Comparison of ENCODE assay signal across 12 cellular contexts in the genomic region with DNA sequence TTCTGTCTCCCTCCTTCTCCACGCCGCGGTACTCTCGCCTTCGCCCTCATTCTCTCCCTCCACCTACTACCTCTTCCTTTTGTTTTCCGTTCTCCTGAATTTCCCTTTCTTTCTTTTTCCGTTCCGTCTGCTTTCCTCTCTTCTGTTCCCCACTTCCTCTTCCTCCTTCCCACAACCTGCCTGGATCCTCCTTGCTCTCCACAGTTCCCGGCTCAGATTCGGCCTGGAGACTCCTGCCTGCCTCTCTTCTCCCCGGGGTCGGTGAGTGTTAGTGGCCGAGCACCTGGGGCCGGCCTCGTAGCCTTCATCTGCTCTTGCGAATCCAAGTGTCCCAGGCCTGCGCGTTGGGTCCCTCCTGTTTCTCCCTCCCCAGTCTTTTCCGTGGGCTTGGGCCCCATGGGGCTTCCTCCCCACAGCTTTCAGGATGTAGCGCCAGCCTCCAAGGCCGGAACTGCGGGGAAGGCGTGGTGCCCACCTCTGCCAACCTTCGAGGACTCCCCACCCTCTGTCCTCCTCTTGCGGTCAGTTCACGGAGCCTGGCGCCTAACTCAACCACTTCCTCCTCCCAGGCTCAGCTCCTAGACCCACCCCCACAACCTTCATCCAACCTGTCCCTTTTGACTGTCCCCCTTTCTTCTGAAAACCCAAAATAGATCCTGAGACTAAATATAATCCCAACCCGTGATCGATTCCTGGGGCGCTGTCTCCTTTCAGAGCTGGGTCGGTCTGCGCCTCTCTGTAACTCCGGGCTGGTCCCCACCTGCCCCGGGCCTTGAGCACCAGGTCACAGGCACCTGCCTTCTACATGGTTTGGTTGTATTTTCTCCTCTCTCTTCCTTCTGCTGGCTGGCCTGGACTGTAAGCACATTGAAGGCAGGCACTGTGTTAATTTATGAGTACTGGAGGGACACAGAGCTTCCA. TPM values are rescaled to one million over a fixed set of nuclear protein-coding genes. Genes with fewer than 3 reads are reported as not detected.
A peak's percentile ranks its signal among the peaks of the same experiment; 100 is the strongest.
DNase-seq lines count a peak whose midpoint lies in the region; ATAC-seq and TF ChIP-seq lines count a peak whose summit lies in the region.
"Had no signal": no experiment of that assay in that cellular context is flagged by ENCODE, and none has a peak within 500 bp of the region (broad histone marks: within the 10 kb centered on the region; RNA-seq: fewer than 3 reads in every experiment).

No MANE protein-coding gene starts in this region.

- no peak overlapping the region for H3K27ac ChIP-seq in CD4-positive, alpha-beta T cell (ENCODE audit: low read depth, low read length)
- H3K27ac ChIP-seq in KOPT-K1 (ENCODE audit: low read depth, low read length, poor library complexity, severe bottlenecking) (peak overlapping the region; percentile 2), osteoblast (ENCODE audit: low read depth, low read length) (no peak overlapping the region)

- no peak for TF ChIP-seq CTCF in CD4-positive, alpha-beta T cell (IDR thresholded peaks at IDR 0.05)
- TF ChIP-seq CTCF in endothelial cell (IDR thresholded peaks at IDR 0.05; ENCODE audit: unreplicated experiment) (no peak), osteoblast (IDR thresholded peaks at IDR 0.05; ENCODE audit: extremely low read depth, low read depth, low read length) (no peak)

- peak overlapping the region; percentile 35 for H3K27ac Mint-ChIP-seq in CD4-positive, alpha-beta T cell
- H3K27ac Mint-ChIP-seq in endothelial cell (ENCODE audit: unreplicated experiment) = peak overlapping the region; percentile 98

- peaks cover 11% of the 10 kb centered on the region for H3K4me1 ChIP-seq in osteoblast (ENCODE audit: insufficient read depth, low read length)

- H3K4me2 ChIP-seq in osteoblast (ENCODE audit: insufficient read depth, low read length) = peak overlapping the region; percentile 76

- DNase-seq in CD4-positive, alpha-beta T cell = no peak
- DNase-seq in endothelial cell (ENCODE audit: low spot score) (peak; percentile 43), osteoblast (ENCODE audit: insufficient read length, low spot score, missing footprints) (peak; percentile 80), NCI-H524 treated with DMSO at 0.1 percent for 48 hours (lab: John Stamatoyannopoulos, UW) (no peak), NCI-H82 treated with DMSO at 0.1 percent for 48 hours (lab: John Stamatoyannopoulos, UW; ENCODE audit: unreplicated experiment) (no peak)
- DNase-seq: DMS79; kidney; SHP77; stimulated activated CD8-positive, alpha-beta memory T cell treated with anti-CD3 and anti-CD28 coated beads, Interleukin-4, amount 100 ng/mL, for 48 hours had no signal

- H2AFZ ChIP-seq in osteoblast (ENCODE audit: low read length) = no peak overlapping the region

- CTCF ChIA-PET in CD4-positive, alpha-beta T cell (lab: Charles Lee) = interaction anchor here (1.2 kb wide), 1 partner anchor 11 kb away, joined by 7 read pairs; no protein-coding TSS in a partner anchor

- H3K27me3 ChIP-seq in CD4-positive, alpha-beta T cell (ENCODE audit: control insufficient read depth, insufficient read depth, low read length) = peaks cover 99% of the 10 kb centered on the region
- H3K27me3 ChIP-seq in osteoblast (ENCODE audit: insufficient read depth, low read length) = peaks cover 39% of the 10 kb centered on the region

- H4K20me1 ChIP-seq in osteoblast (ENCODE audit: insufficient read depth, low read length) = no peaks in the 10 kb centered on the region

- peak overlapping the region; percentile 68 for H3K4me3 Mint-ChIP-seq in CD4-positive, alpha-beta T cell
- H3K4me3 Mint-ChIP-seq in endothelial cell (ENCODE audit: unreplicated experiment) = peak overlapping the region; percentile 95

- peaks cover 6% of the 10 kb centered on the region for H3K36me3 Mint-ChIP-seq in CD4-positive, alpha-beta T cell (ENCODE audit: low read depth)
- H3K36me3 Mint-ChIP-seq in endothelial cell (ENCODE audit: low read depth, unreplicated experiment) = peaks cover 38% of the 10 kb centered on the region

- peaks cover 92% of the 10 kb centered on the region for H3K4me1 Mint-ChIP-seq in CD4-positive, alpha-beta T cell (ENCODE audit: low read depth)
- peaks cover 63% of the 10 kb centered on the region for H3K4me1 Mint-ChIP-seq in endothelial cell (ENCODE audit: unreplicated experiment)

- peaks cover 49% of the 10 kb centered on the region for H3K36me3 ChIP-seq in KOPT-K1 (ENCODE audit: insufficient read depth, low read length)
- H3K36me3 ChIP-seq in osteoblast (ENCODE audit: insufficient read depth, low read length) = no peaks in the 10 kb centered on the region

- peaks cover 13% of the 10 kb centered on the region for H3K79me2 ChIP-seq in osteoblast (ENCODE audit: insufficient read depth, low read length)

- intact Hi-C loops in CD4-positive, alpha-beta T cell (cut with DNase I, micrococcal nuclease) = loop anchor here (5.0 to 10.0 kb wide), 4 partner anchors 133 to 1225 kb away; a partner anchor contains a TSS

- peaks cover 12% of the 10 kb centered on the region for H3K9me3 ChIP-seq in CD4-positive, alpha-beta T cell (ENCODE audit: control insufficient read depth, low read length)
- no peaks in the 10 kb centered on the region for H3K9me3 ChIP-seq in KOPT-K1 (ENCODE audit: insufficient read depth, low read length, poor library complexity, severe bottlenecking)
- H3K9me3 ChIP-seq in osteoblast (ENCODE audit: low read depth, low read length) = no peaks in the 10 kb centered on the region

- H3K27me3 Mint-ChIP-seq in CD4-positive, alpha-beta T cell = peaks cover 97% of the 10 kb centered on the region
- H3K27me3 Mint-ChIP-seq in endothelial cell (ENCODE audit: unreplicated experiment) = peaks cover 33% of the 10 kb centered on the region

- H3K4me3 ChIP-seq in osteoblast (ENCODE audit: insufficient read depth, low read length) = peak overlapping the region; percentile 64

- POLR2A ChIA-PET in CD4-positive, alpha-beta T cell (lab: Charles Lee) = interaction anchor here (0.7 to 3.2 kb wide), 2 partner anchors 8 to 826 kb away, joined by 3 to 16 read pairs; a partner anchor contains a TSS

- ATAC-seq in CD4-positive, alpha-beta T cell (ENCODE audit: poor library complexity) = no peak
- no peak for ATAC-seq in GM21526 (IDR thresholded peaks at IDR 0.05; ENCODE audit: low FRiP score, unreplicated experiment)
- ATAC-seq in GM18873 (IDR thresholded peaks at IDR 0.05; ENCODE audit: low FRiP score, unreplicated experiment) = no peak

- H3K9me3 Mint-ChIP-seq in CD4-positive, alpha-beta T cell = no peaks in the 10 kb centered on the region
- no peaks in the 10 kb centered on the region for H3K9me3 Mint-ChIP-seq in endothelial cell (ENCODE audit: unreplicated experiment)

RNA-seq across cellular contexts. Expression of a gene that starts 6.8 kb away (rescaled TPM):
- not detected for total RNA-seq in CD4-positive, alpha-beta T cell
- total RNA-seq in endothelial cell (ENCODE audit: unreplicated experiment) = 39.6 TPM
- total RNA-seq in osteoblast = 29.5 and 56.1 TPM in 2 replicates

Comparison
In these comparisons a context has a peak if more than half of its experiments do, and no peak if none do; other contexts are left out.
1. DNase-seq: peak in endothelial cell (single experiment) and osteoblast (single experiment); none in CD4-positive, alpha-beta T cell (0 of 10), NCI-H524 treated with DMSO at 0.1 percent for 48 hours (single experiment) and NCI-H82 treated with DMSO at 0.1 percent for 48 hours (single experiment).
2. RNA of a gene that starts 6.8 kb away (total RNA-seq): 29.5 to 56.1 TPM in osteoblast and 39.6 TPM in endothelial cell (single experiment); not detected in CD4-positive, alpha-beta T cell; every median in the first group is over 10 times any median in the second.